Comparison of ENCODE assay signal across 8 cellular contexts in the genomic region with DNA sequence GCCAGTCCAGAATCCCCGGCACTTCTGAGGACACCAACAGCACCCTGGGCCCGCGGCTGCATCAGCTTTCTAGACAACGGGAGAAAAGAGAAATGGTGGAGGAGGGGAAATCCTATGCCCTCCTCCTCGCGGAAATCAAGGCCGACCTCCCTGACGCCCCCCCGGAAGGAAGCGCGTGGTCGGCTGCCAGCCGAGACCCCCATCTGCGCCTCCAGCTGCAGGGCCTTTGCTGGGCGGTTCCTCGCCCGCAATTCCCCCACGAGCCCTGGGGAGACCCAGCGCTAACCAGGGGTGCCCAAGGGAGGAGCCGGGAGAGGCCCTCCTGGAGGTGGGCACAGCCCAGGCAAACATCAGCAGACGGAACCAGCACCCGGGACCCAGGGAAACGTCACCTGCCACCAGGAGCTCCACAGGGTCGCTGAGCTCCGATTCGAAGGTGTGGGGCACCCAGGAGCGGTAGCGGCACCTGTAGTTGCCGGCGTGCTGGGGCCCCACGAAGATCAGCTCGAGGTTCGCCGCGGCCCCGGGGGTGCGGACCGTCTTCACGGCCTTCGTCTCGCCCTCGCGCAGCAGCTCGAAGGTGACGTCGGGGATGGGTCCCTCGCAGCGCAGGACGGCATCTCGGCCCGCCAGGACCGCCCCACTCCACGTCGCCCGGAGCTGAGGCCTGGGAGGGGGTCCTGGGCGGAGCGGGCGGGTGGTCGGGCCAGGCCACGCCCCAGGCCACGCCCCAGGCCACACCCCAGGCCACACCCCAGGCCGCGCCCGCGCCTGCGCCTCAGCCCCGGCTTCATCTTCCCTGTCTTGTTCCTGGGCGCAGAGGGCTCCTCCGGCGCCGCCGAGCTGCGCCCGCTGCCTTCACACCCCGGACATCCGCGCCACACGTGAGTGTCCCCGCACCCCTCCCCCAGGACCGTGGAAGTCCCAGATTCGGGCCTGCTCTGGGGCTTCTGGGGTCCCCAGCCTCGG. TPM values are rescaled to one million over a fixed set of nuclear protein-coding genes. Genes with fewer than 3 reads are reported as not detected.
A peak's percentile ranks its signal among the peaks of the same experiment; 100 is the strongest.
DNase-seq lines count a peak whose midpoint lies in the region; ATAC-seq and TF ChIP-seq lines count a peak whose summit lies in the region.

No MANE protein-coding gene starts in this region.

- H3K27me3 ChIP-seq in endodermal cell (ENCODE audit: control insufficient read depth, insufficient read depth, low read length, poor library complexity, severe bottlenecking) (peaks cover 9% of the 10 kb centered on the region), mononuclear cell (ENCODE audit: insufficient read depth, low read length) (no peaks in the 10 kb centered on the region)

- peak; percentile 87 for TF ChIP-seq POLR2A in GM18951 (IDR thresholded peaks at IDR 0.05; ENCODE audit: extremely low read depth, insufficient read depth, insufficient read length)

- in situ Hi-C loops in GM18951 (cut with MboI; ENCODE audit: low sequenced_read_pairs, unreplicated experiment) = no loop called here

- no peak for TF ChIP-seq CTCF in AG10803 (conservative IDR thresholded peaks at IDR 0.05; ENCODE audit: low read length)
- no peak for TF ChIP-seq CTCF in endodermal cell (conservative IDR thresholded peaks at IDR 0.05)

- peak overlapping the region; percentile 38 for H3K9ac ChIP-seq in endodermal cell (ENCODE audit: extremely low read depth, low read length, poor library complexity, severe bottlenecking)

- H3K27me3 Mint-ChIP-seq in endodermal cell (ENCODE audit: insufficient read depth) = peaks cover 63% of the 10 kb centered on the region

- H3K4me1 ChIP-seq in endodermal cell (ENCODE audit: control insufficient read depth, insufficient read depth, low read length) = no peaks in the 10 kb centered on the region
- H3K4me1 ChIP-seq in mononuclear cell (ENCODE audit: insufficient read depth, low read length) = peaks cover 27% of the 10 kb centered on the region

- no peaks in the 10 kb centered on the region for H3K36me3 ChIP-seq in endodermal cell (ENCODE audit: control insufficient read depth, insufficient read depth, low read length)

- no peak overlapping the region for H3K27ac ChIP-seq in endodermal cell (ENCODE audit: low read depth, low read length)

- H3K9me3 ChIP-seq in endodermal cell (ENCODE audit: control insufficient read depth, low read length) (no peaks in the 10 kb centered on the region), mononuclear cell (ENCODE audit: low read depth, low read length) (no peaks in the 10 kb centered on the region)

- H3K27ac Mint-ChIP-seq in endodermal cell = no peak overlapping the region

- H3K36me3 Mint-ChIP-seq in endodermal cell (ENCODE audit: low read depth) = no peaks in the 10 kb centered on the region

- peak overlapping the region; percentile 76 for H3K4me3 Mint-ChIP-seq in endodermal cell

- peak; percentile 70 for DNase-seq in AG10803 (ENCODE audit: low read depth)
- peak; percentile 82 for DNase-seq in NCI-H748 (lab: John Stamatoyannopoulos, UW; ENCODE audit: unreplicated experiment)
- DNase-seq in activated CD8-positive, alpha-beta memory T cell treated with anti-CD3 and anti-CD28 coated beads for 48 hours (ENCODE audit: low read depth in 2 of 3, low spot score in 2 of 3) = peak; percentile 46 to 61 (median 61)
- DNase-seq in endodermal cell = peak; percentile 94
- DNase-seq in stimulated activated CD8-positive, alpha-beta memory T cell treated with anti-CD3 and anti-CD28 coated beads, Interleukin-4, amount 100 ng/mL, for 24 hours (ENCODE audit: low read depth) = peak; percentile 53

- H3K4me3 ChIP-seq in AG10803 (ENCODE audit: low read length) (peak overlapping the region; percentile 91), endodermal cell (ENCODE audit: low read length) (peak overlapping the region; percentile 81), mononuclear cell (ENCODE audit: low read length) (peak overlapping the region; percentile 50)

- no peaks in the 10 kb centered on the region for H3K4me1 Mint-ChIP-seq in endodermal cell

- no peaks in the 10 kb centered on the region for H3K9me3 Mint-ChIP-seq in endodermal cell

- ATAC-seq in HG03159 (IDR thresholded peaks at IDR 0.05; ENCODE audit: unreplicated experiment) = peak; percentile 91

- 2% methylated on average over 16 to 82 of the region's 82 CpGs for whole genome bisulfite sequencing in endodermal cell (ENCODE audit: insufficient coverage in 1 of 2, insufficient read length in 1 of 2), 2 experiments

RNA-seq across cellular contexts. Expression of a gene that starts 6.0 kb away (rescaled TPM):
- total RNA-seq in endodermal cell (10 to 100 TPM; 12.6 to 16.4 TPM), mononuclear cell (17.7 TPM)
- polyA plus RNA-seq in endodermal cell (2013, experiment 1 of 2) = 17.8 TPM
- polyA plus RNA-seq in endodermal cell (2013, experiment 2 of 2) = 19.7 TPM

RNA-seq across cellular contexts. Expression of a gene that starts 15.3 kb away (rescaled TPM):
- total RNA-seq in endodermal cell = 1 to 10 TPM; 5.2 to 5.9 TPM
- 5.0 TPM for polyA plus RNA-seq in endodermal cell (2013, experiment 1 of 2)
- 4.1 TPM for polyA plus RNA-seq in endodermal cell (2013, experiment 2 of 2)
- total RNA-seq in mononuclear cell = 0.31 TPM

RNA-seq across cellular contexts. Expression of a gene that starts 20.5 kb away (rescaled TPM):
- total RNA-seq in endodermal cell (1 to 10 TPM; 3.8 TPM), mononuclear cell (0.52 TPM)
- 2.9 TPM for polyA plus RNA-seq in endodermal cell (2013, experiment 1 of 2)
- polyA plus RNA-seq in endodermal cell (2013, experiment 2 of 2) = 2.5 TPM

RNA-seq across cellular contexts. Expression of a gene that starts 33.6 kb away (rescaled TPM):
- total RNA-seq in endodermal cell (1 to 10 TPM; 3.1 to 3.8 TPM), mononuclear cell (0.84 TPM)
- polyA plus RNA-seq in endodermal cell (2013, experiment 1 of 2) = 3.6 TPM
- polyA plus RNA-seq in endodermal cell (2013, experiment 2 of 2) = 2.3 TPM

RNA-seq across cellular contexts. Expression of a gene that starts 39.8 kb away (rescaled TPM):
- total RNA-seq in endodermal cell (1,000 to 10,000 TPM in 1 of 2 donors, 100 to 1,000 TPM in 1; 896 to 1,039 TPM), mononuclear cell (1,513 TPM)
- polyA plus RNA-seq in endodermal cell (2013, experiment 1 of 2) = 1,332 TPM
- 1,223 TPM for polyA plus RNA-seq in endodermal cell (2013, experiment 2 of 2)
